ENCODE assay signal across 7 cellular contexts in the genomic region with DNA sequence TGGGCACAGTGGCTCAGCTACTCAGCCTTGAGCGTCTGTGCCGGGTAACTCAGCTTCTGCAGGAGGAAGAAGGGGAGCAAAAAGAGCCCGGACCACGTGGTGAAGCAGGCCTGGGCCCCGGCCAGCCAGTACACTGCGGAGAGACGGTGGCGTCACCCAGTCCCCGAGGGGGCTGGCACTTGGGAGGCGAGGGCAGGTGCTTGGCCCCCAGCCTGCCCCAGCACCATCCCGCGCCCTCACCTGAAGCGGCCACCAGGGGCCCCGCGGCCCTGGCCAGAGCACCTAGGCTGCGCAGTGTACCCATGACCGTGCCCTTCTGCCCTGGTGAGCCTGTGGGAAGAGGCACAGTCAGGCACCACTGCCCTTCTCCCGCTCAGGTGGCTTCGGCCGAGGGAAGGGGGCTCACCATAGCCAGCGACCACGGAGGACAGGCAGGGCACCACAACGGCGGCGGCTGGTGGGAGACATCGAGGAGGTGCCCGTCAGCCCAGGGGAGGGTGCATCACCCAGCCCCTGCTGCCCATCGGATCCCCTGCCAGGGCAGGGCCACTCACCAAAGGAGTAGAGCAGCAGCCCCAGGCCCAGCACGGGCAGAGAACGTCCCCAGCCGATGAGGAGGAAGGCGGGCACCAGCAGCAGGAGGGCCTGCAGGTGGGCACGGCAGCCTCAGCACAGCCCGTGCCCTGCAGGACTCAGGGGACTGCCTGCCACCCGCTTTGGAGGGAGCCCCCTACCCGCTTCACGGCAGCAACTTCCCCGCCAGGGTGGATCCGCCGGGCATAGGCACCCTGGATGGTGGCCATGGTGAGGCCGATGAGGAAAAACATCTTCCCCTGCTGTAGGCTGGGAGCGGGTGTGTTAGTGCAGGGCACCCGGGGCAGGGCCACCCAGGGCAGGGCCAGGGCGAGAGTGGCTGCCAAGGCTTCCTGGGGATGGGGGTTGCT. TPM values are rescaled to one million over a fixed set of nuclear protein-coding genes. Genes with fewer than 3 reads are reported as not detected.
A peak's percentile ranks its signal among the peaks of the same experiment; 100 is the strongest.
DNase-seq lines count a peak whose midpoint lies in the region; ATAC-seq and TF ChIP-seq lines count a peak whose summit lies in the region.

No MANE protein-coding gene starts in this region.

- ATAC-seq in GM21723 (IDR thresholded peaks at IDR 0.05; ENCODE audit: unreplicated experiment) (peak; percentile 0), HG02610 (IDR thresholded peaks at IDR 0.05; ENCODE audit: unreplicated experiment) (no peak), HG03571 (IDR thresholded peaks at IDR 0.05; ENCODE audit: unreplicated experiment) (no peak)

- peak overlapping the region in 2 of 5 donors; percentile 24 to 59 for H3K9ac ChIP-seq in subcutaneous abdominal adipose tissue (ENCODE audit: low read length in 5 of 5)

- intact Hi-C loops in left ventricle myocardium inferior (cut with micrococcal nuclease) = no loop called here

- H3K36me3 ChIP-seq in WERI-Rb-1 (peaks cover 77% of the 10 kb centered on the region), left ventricle myocardium inferior (peaks cover 48% of the 10 kb centered on the region), subcutaneous abdominal adipose tissue (ENCODE audit: control insufficient read depth in 5 of 5, insufficient read depth in 5 of 5, low read length in 5 of 5) (peaks cover 0 to 55% (median 50%) of the 10 kb centered on the region in 5 donors)

- DNase-seq in WERI-Rb-1 (no peak), left ventricle myocardium inferior (peak; percentile 21), glomerular visceral epithelial cell (ENCODE audit: extremely low spot score) (no peak)

- no peaks in the 10 kb centered on the region for H3K27me3 ChIP-seq in WERI-Rb-1 (ENCODE audit: insufficient read depth, low read depth, severe bottlenecking)
- H3K27me3 ChIP-seq in left ventricle myocardium inferior (ENCODE audit: low read depth) = no peaks in the 10 kb centered on the region
- H3K27me3 ChIP-seq in subcutaneous abdominal adipose tissue (ENCODE audit: control insufficient read depth in 5 of 5, insufficient read depth in 4 of 5, low read length in 5 of 5) = no peaks in the 10 kb centered on the region

- H3K4me1 ChIP-seq in left ventricle myocardium inferior = peaks cover 56% of the 10 kb centered on the region
- peaks cover 3 to 47% (median 41%) of the 10 kb centered on the region in 5 donors for H3K4me1 ChIP-seq in subcutaneous abdominal adipose tissue (ENCODE audit: control insufficient read depth in 5 of 5, insufficient read depth in 5 of 5, low read length in 5 of 5)

- H3K27ac ChIP-seq in WERI-Rb-1 (peak overlapping the region; percentile 31), left ventricle myocardium inferior (replicated peaks) (peak overlapping the region; percentile 86), subcutaneous abdominal adipose tissue (ENCODE audit: low read depth, low read length) (peak overlapping the region; percentile 17)

- H3K9me3 ChIP-seq in WERI-Rb-1 (ENCODE audit: severe bottlenecking) = no peaks in the 10 kb centered on the region
- H3K9me3 ChIP-seq in left ventricle myocardium inferior (replicated peaks) = no peaks in the 10 kb centered on the region
- H3K9me3 ChIP-seq in subcutaneous abdominal adipose tissue (ENCODE audit: control insufficient read depth in 5 of 5, low read length in 5 of 5) = no peaks in the 10 kb centered on the region

- H3K4me3 ChIP-seq in WERI-Rb-1 (ENCODE audit: low read depth, low read length) = no peak overlapping the region
- no peak overlapping the region for H3K4me3 ChIP-seq in left ventricle myocardium inferior
- H3K4me3 ChIP-seq in subcutaneous abdominal adipose tissue (ENCODE audit: low read depth in 1 of 5, low read length in 5 of 5) = peak overlapping the region in 1 of 5 donors; percentile 14

- TF ChIP-seq CTCF in WERI-Rb-1 (IDR thresholded peaks at IDR 0.05; ENCODE audit: low read depth, low read length) (peak; percentile 55), left ventricle myocardium inferior (IDR thresholded peaks at IDR 0.05; ENCODE audit: borderline replicate concordance) (peak; percentile 29)

RNA-seq across cellular contexts. Expression of a gene that starts 32.1 kb away (rescaled TPM):
- total RNA-seq in left ventricle myocardium inferior = 17.4 TPM

RNA-seq across cellular contexts. Expression of a gene that starts 32.3 kb away (rescaled TPM):
- 9.0 TPM for total RNA-seq in left ventricle myocardium inferior

Comparison
In these comparisons a context has a peak if more than half of its experiments do, and no peak if none do; other contexts are left out.
1. H3K27ac ChIP-seq: peak in every context shown above with its lines; median percentile 86 in left ventricle myocardium inferior; 31 in WERI-Rb-1; 17 in subcutaneous abdominal adipose tissue.